ENCODE assay signal across 13 cellular contexts in genomic region chr5:36929438-36929837, GRCh38.
"Had no signal": no experiment of that assay in that cellular context is flagged by ENCODE, and none has a peak within 500 bp of the region (broad histone marks: within the 10 kb centered on the region; RNA-seq: fewer than 3 reads in every experiment).

No MANE protein-coding gene starts in this region.

- H3K27ac Mint-ChIP-seq: activated CD4-positive, alpha-beta memory T cell treated with anti-CD3 and anti-CD28 coated beads, Interleukin-2, amount 10 ng/mL, durations not matched to agents 7 days and 5 days; activated naive CD8-positive, alpha-beta T cell treated with anti-CD3 and anti-CD28 coated beads, Interleukin-2, amount 10 ng/mL, durations not matched to agents 7 days and 5 days; endodermal cell; stimulated activated effector memory CD8-positive, alpha-beta T cell treated with anti-CD3 and anti-CD28 coated beads, Interleukin-12 subunit alpha, Interleukin-12 subunit beta, amount 100 ng/mL, for 72 hours; WTC11 had no signal

- H3K36me3 ChIP-seq: brain microvascular endothelial cell, pancreas had no signal

- H3K9me3 Mint-ChIP-seq: activated CD4-positive, alpha-beta memory T cell treated with anti-CD3 and anti-CD28 coated beads, Interleukin-2, amount 10 ng/mL, durations not matched to agents 7 days and 5 days; central memory CD8-positive, alpha-beta T cell; endodermal cell; stimulated activated effector memory CD8-positive, alpha-beta T cell treated with anti-CD3 and anti-CD28 coated beads, Interleukin-12 subunit alpha, Interleukin-12 subunit beta, amount 100 ng/mL, for 72 hours; WTC11 had no signal

- H3K36me3 Mint-ChIP-seq: stimulated activated effector memory CD8-positive, alpha-beta T cell treated with anti-CD3 and anti-CD28 coated beads, Interleukin-12 subunit alpha, Interleukin-12 subunit beta, amount 100 ng/mL, for 72 hours; WTC11 had no signal

- H3K27me3 Mint-ChIP-seq: activated CD4-positive, alpha-beta memory T cell treated with anti-CD3 and anti-CD28 coated beads, Interleukin-2, amount 10 ng/mL, durations not matched to agents 7 days and 5 days; activated naive CD8-positive, alpha-beta T cell treated with anti-CD3 and anti-CD28 coated beads, Interleukin-2, amount 10 ng/mL, durations not matched to agents 7 days and 5 days; central memory CD8-positive, alpha-beta T cell had no signal

- H3K27ac ChIP-seq: brain microvascular endothelial cell, pancreas had no signal

- H3K27me3 ChIP-seq: brain microvascular endothelial cell, pancreas had no signal

- H3K9me3 ChIP-seq: pancreas had no signal

- DNase-seq: activated CD4-positive, alpha-beta memory T cell treated with anti-CD3 and anti-CD28 coated beads, Interleukin-2, amount 10 ng/mL, durations not matched to agents 7 days and 5 days; activated CD4-positive, alpha-beta T cell treated with anti-CD3 and anti-CD28 coated beads for 4 hours; activated CD8-positive, alpha-beta memory T cell treated with anti-CD3 and anti-CD28 coated beads, Interleukin-2, amount 50 U/mL, for 4 hours; activated naive CD4-positive, alpha-beta T cell; activated naive CD8-positive, alpha-beta T cell treated with anti-CD3 and anti-CD28 coated beads, Interleukin-2, amount 10 ng/mL, durations not matched to agents 7 days and 5 days; endodermal cell; erythroblast; hypothalamus; pancreas had no signal

- ATAC-seq: WTC11 had no signal

- H3K4me3 Mint-ChIP-seq: activated CD4-positive, alpha-beta memory T cell treated with anti-CD3 and anti-CD28 coated beads, Interleukin-2, amount 10 ng/mL, durations not matched to agents 7 days and 5 days; activated naive CD8-positive, alpha-beta T cell treated with anti-CD3 and anti-CD28 coated beads, Interleukin-2, amount 10 ng/mL, durations not matched to agents 7 days and 5 days; central memory CD8-positive, alpha-beta T cell; endodermal cell; stimulated activated effector memory CD8-positive, alpha-beta T cell treated with anti-CD3 and anti-CD28 coated beads, Interleukin-12 subunit alpha, Interleukin-12 subunit beta, amount 100 ng/mL, for 72 hours; WTC11 had no signal

- H3K4me3 ChIP-seq: pancreas had no signal
